Comparison of ENCODE assay signal across 9 cellular contexts in genomic region chr3:159919873-159920272, GRCh38.
A peak's percentile ranks its signal among the peaks of the same experiment; 100 is the strongest.
DNase-seq lines count a peak whose midpoint lies in the region; ATAC-seq, FAIRE-seq and TF ChIP-seq lines count a peak whose summit lies in the region.
"Had no signal": no experiment of that assay in that cellular context is flagged by ENCODE, and none has a peak within 500 bp of the region (broad histone marks: within the 10 kb centered on the region; RNA-seq: fewer than 3 reads in every experiment).

No MANE protein-coding gene starts in this region.

- no peak overlapping the region for H3K27ac ChIP-seq in IMR-90 (ENCODE audit: insufficient read depth, low read length)

- H3K9me1 ChIP-seq in IMR-90 (ENCODE audit: insufficient read depth, low read length) = 0 out of 2 replicates have a peak, but pooled peaks cover 3% of the 10 kb centered on the region

- H3K18ac ChIP-seq in IMR-90 (ENCODE audit: low read depth, low read length) = peak overlapping the region; percentile 89; the same call in 1 of the 2 replicates

- intact Hi-C loops in IMR-90 (cut with micrococcal nuclease) = no loop called here

- no peaks in the 10 kb centered on the region for H3K27me3 ChIP-seq in IMR-90 (ENCODE audit: control insufficient read depth, insufficient read depth, low read length)

- no peaks in the 10 kb centered on the region for H3K79me1 ChIP-seq in IMR-90 (ENCODE audit: low read depth in 1 of 2, low read length in 2 of 2)

- no peak for TF ChIP-seq RAD21 in IMR-90 (IDR thresholded peaks at IDR 0.05; ENCODE audit: low read length)

- TF ChIP-seq CTCF in IMR-90 (conservative IDR thresholded peaks at IDR 0.05; ENCODE audit: low read depth, low read length) (no peak), fibroblast of the aortic adventitia (IDR thresholded peaks at IDR 0.05; ENCODE audit: insufficient read depth, low read length) (no peak), glutamatergic neuron (IDR thresholded peaks at IDR 0.05; ENCODE audit: partially characterized antibody, unreplicated experiment) (no peak)

- H3K4me2 ChIP-seq in IMR-90 (ENCODE audit: low read depth, low read length) = no peak overlapping the region

- H3K4me1 Mint-ChIP-seq in glutamatergic neuron (ENCODE audit: low read depth, unreplicated experiment) = no peaks in the 10 kb centered on the region

- no peaks in the 10 kb centered on the region; the same call in 1 of the 2 replicates for H3K9me3 ChIP-seq in IMR-90 (ENCODE audit: control insufficient read depth, insufficient read depth, low read length)

- dilution Hi-C loops in IMR-90 (cut with HindIII; ENCODE audit: low sequenced_read_pairs, unreplicated experiment) = no loop called here

- CTCF ChIA-PET in IMR-90 (lab: Yijun Ruan, JAX) = no interaction called here

- no peaks in the 10 kb centered on the region for H3K4me1 ChIP-seq in IMR-90 (ENCODE audit: control insufficient read depth, insufficient read depth, low read length)

- no peaks in the 10 kb centered on the region for H3K36me3 Mint-ChIP-seq in glutamatergic neuron (ENCODE audit: unreplicated experiment)
- H3K36me3 Mint-ChIP-seq: natural killer cell treated with Interleukin-12 subunit alpha and Interleukin-12 subunit beta and Interleukin-15 and Interleukin-18, amount 100 ng/mL, for 72 hours had no signal

- H3K14ac ChIP-seq in IMR-90 (replicated peaks; ENCODE audit: low read depth, low read length) = no peak overlapping the region

- no TSS peak for BruUV-seq in IMR-90 (replicated peaks; lab: Mats Ljungman, UMichigan)

- in situ Hi-C loops in IMR-90 (cut with MboI; ENCODE audit: low sequenced_read_pairs) = no loop called here

- H2AK5ac ChIP-seq in IMR-90 (ENCODE audit: low read depth, low read length) = no peak overlapping the region

- no peak overlapping the region for H2AK9ac ChIP-seq in IMR-90 (replicated peaks; ENCODE audit: low read depth, low read length, poor library complexity)

- TF ChIP-seq POLR2A in IMR-90 (IDR thresholded peaks at IDR 0.05; ENCODE audit: low read depth, low read length) = no peak

- DNase-seq in IMR-90 (peak; percentile 63), fibroblast of the aortic adventitia (ENCODE audit: low read depth) (peak; percentile 56), urothelium cell line (ENCODE audit: low spot score) (no peak), NCI-H1417 (lab: John Stamatoyannopoulos, UW) (no peak), glutamatergic neuron (no peak)
- DNase-seq in activated CD4-positive, CD25-positive, alpha-beta regulatory T cell (lab: John Stamatoyannopoulos, UW) = no peak

- H2BK15ac ChIP-seq in IMR-90 (ENCODE audit: low read depth, low read length) = no peak overlapping the region

- POLR2A ChIA-PET in IMR-90 (lab: Charles Lee; ENCODE audit: unreplicated experiment) = no interaction called here

- H4K91ac ChIP-seq in IMR-90 (ENCODE audit: insufficient read depth, low read depth, low read length) = no peak overlapping the region

- H2AFZ ChIP-seq in IMR-90 (replicated peaks; ENCODE audit: low read length, poor library complexity) = no peak overlapping the region

- no peak overlapping the region for H3K23ac ChIP-seq in IMR-90 (ENCODE audit: low read depth, low read length)

- H3K36me3 ChIP-seq in IMR-90 (ENCODE audit: control insufficient read depth, insufficient read depth, low read length) = no peaks in the 10 kb centered on the region

- ATAC-seq in GM18873 (IDR thresholded peaks at IDR 0.05; ENCODE audit: low FRiP score, unreplicated experiment) (peak; percentile 90), HG02571 (IDR thresholded peaks at IDR 0.05; ENCODE audit: unreplicated experiment) (peak; percentile 74), IMR-90 (ENCODE audit: low read depth) (peak; percentile 80)
- ATAC-seq: natural killer cell treated with Interleukin-12 subunit alpha and Interleukin-12 subunit beta and Interleukin-15 and Interleukin-18, amount 100 ng/mL, for 72 hours had no signal

- H3K9me3 Mint-ChIP-seq in glutamatergic neuron (ENCODE audit: unreplicated experiment) = no peaks in the 10 kb centered on the region

- H3K4me3 Mint-ChIP-seq in glutamatergic neuron (ENCODE audit: unreplicated experiment) = no peak overlapping the region
- H3K4me3 Mint-ChIP-seq: natural killer cell treated with Interleukin-12 subunit alpha and Interleukin-12 subunit beta and Interleukin-15 and Interleukin-18, amount 100 ng/mL, for 72 hours had no signal

- H3K9ac ChIP-seq in IMR-90 (ENCODE audit: low read depth, low read length) = no peak overlapping the region

- no peak overlapping the region for H2BK20ac ChIP-seq in IMR-90 (ENCODE audit: low read depth, low read length)

- no peaks in the 10 kb centered on the region for H4K20me1 ChIP-seq in IMR-90 (ENCODE audit: insufficient read depth, low read length)

- no peak overlapping the region for H3K4me3 ChIP-seq in IMR-90 (ENCODE audit: insufficient read depth, low read depth, low read length)
- H3K4me3 ChIP-seq in fibroblast of the aortic adventitia (ENCODE audit: low read depth, low read length) = no peak overlapping the region

- WGBS in IMR-90 (ENCODE audit: extremely low coverage in 2 of 2, insufficient read length in 1 of 2), 2 experiments = no CpG with 5 or more reads among the region's 1 CpG

- FAIRE-seq in urothelium cell line (lab: Jason Lieb, UNC) = no peak

- H3K56ac ChIP-seq in IMR-90 (ENCODE audit: extremely low read depth, insufficient read depth, low read length) = no peak overlapping the region

- H3K27me3 Mint-ChIP-seq in glutamatergic neuron (ENCODE audit: unreplicated experiment) = peaks cover 3% of the 10 kb centered on the region

- H2BK120ac ChIP-seq in IMR-90 (ENCODE audit: low read depth, low read length) = peak overlapping the region; percentile 42; the same call in 1 of the 2 replicates

- H3K4ac ChIP-seq in IMR-90 (ENCODE audit: low read depth, low read length) = no peak overlapping the region

- no peak overlapping the region for H3K27ac Mint-ChIP-seq in glutamatergic neuron (ENCODE audit: unreplicated experiment)
- H3K27ac Mint-ChIP-seq: natural killer cell treated with Interleukin-12 subunit alpha and Interleukin-12 subunit beta and Interleukin-15 and Interleukin-18, amount 100 ng/mL, for 72 hours had no signal

- H4K8ac ChIP-seq in IMR-90 (ENCODE audit: low read depth in 2 of 2, low read length in 2 of 2) = peak overlapping the region in 1 of 2 experiments; percentile 17; a peak in 1 of 4 replicates

- H4K5ac ChIP-seq in IMR-90 (ENCODE audit: low read depth, low read length) = no peak overlapping the region

- H2BK5ac ChIP-seq in IMR-90 (ENCODE audit: low read depth, low read length, poor library complexity, severe bottlenecking) = peak overlapping the region; percentile 90

TF ChIP-seq in IMR-90, 13 proteins besides CTCF, POLR2A, EP300 and RAD21:
- TF ChIP-seq MAFK (IDR thresholded peaks at IDR 0.05; ENCODE audit: low read depth, low read length) (peak; percentile 76), MAZ (IDR thresholded peaks at IDR 0.05; ENCODE audit: borderline replicate concordance, low read depth, low read length) (no peak), NFE2L2 (IDR thresholded peaks at IDR 0.05; ENCODE audit: low read depth, low read length) (peak; percentile 94)
TF ChIP-seq in IMR-90: peak in this region for 2.

Comparison
In these comparisons a context has a peak if more than half of its experiments do, and no peak if none do; other contexts are left out.
1. DNase-seq: peak in IMR-90 (single experiment) and fibroblast of the aortic adventitia (single experiment); none in urothelium cell line (single experiment), NCI-H1417 (0 of 3), glutamatergic neuron (single experiment) and activated CD4-positive, CD25-positive, alpha-beta regulatory T cell (0 of 4).
2. Peak in every context shown above with its lines, with median percentiles within 50 percentile points of each other: ATAC-seq.